1 cellular context compared by ENCODE assay signal in the genomic region with DNA sequence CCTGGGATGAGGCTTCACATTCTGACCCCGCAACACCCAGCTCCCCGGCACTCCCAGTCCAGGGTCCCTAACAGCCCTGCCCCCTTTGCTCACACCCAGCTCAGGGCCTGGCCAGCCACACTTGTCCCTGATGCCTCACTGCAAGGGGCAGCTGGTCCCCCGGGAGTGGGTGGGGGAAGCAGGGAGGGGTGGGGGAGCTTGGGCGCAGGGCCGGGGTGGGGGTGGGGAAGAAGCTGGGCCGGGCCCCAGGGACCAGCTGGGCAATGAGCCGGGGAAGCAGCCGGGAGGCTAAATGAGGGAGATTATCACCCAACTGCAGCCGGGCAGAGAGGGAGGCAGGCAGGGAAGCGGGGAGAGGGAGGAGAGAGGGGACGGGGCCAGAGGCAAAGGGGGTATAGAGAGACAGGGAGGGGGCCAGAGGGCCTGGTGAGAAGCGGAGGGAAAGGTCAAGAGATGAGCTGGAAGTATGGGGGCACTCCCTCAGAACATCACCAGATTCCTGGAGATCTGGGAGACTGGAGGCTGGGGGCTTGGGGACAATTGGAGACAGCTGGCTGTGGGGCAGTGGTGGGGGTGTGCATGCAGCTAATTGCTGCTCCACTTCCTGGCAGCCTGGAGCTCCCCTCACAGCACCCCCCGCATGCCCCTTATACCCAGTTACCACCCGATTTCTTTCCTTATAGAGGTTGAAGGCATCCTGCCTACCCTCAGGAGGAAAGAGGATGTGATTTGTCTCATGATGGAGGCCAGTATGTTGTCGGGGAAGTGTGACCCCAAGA.
TF ChIP-seq lines count a peak whose summit lies in the region.

No MANE protein-coding gene starts in this region.

TF ChIP-seq in GM23338, 12 proteins besides CTCF, POLR2A, EP300 and RAD21:
- TF ChIP-seq JUNB (IDR thresholded peaks at IDR 0.05; ENCODE audit: unreplicated experiment) = no peak
- TF ChIP-seq STAT1 (IDR thresholded peaks at IDR 0.05; ENCODE audit: unreplicated experiment) = no peak
- no peak for TF ChIP-seq ZNF331 (CRISPR knock-in tag; IDR thresholded peaks at IDR 0.05; ENCODE audit: low read depth)
- no peak for TF ChIP-seq NANOG (IDR thresholded peaks at IDR 0.05; ENCODE audit: borderline replicate concordance)
- no peak for TF ChIP-seq CREB1 (CRISPR knock-in tag; IDR thresholded peaks at IDR 0.05; ENCODE audit: low read depth)
- TF ChIP-seq, protein P1, sequence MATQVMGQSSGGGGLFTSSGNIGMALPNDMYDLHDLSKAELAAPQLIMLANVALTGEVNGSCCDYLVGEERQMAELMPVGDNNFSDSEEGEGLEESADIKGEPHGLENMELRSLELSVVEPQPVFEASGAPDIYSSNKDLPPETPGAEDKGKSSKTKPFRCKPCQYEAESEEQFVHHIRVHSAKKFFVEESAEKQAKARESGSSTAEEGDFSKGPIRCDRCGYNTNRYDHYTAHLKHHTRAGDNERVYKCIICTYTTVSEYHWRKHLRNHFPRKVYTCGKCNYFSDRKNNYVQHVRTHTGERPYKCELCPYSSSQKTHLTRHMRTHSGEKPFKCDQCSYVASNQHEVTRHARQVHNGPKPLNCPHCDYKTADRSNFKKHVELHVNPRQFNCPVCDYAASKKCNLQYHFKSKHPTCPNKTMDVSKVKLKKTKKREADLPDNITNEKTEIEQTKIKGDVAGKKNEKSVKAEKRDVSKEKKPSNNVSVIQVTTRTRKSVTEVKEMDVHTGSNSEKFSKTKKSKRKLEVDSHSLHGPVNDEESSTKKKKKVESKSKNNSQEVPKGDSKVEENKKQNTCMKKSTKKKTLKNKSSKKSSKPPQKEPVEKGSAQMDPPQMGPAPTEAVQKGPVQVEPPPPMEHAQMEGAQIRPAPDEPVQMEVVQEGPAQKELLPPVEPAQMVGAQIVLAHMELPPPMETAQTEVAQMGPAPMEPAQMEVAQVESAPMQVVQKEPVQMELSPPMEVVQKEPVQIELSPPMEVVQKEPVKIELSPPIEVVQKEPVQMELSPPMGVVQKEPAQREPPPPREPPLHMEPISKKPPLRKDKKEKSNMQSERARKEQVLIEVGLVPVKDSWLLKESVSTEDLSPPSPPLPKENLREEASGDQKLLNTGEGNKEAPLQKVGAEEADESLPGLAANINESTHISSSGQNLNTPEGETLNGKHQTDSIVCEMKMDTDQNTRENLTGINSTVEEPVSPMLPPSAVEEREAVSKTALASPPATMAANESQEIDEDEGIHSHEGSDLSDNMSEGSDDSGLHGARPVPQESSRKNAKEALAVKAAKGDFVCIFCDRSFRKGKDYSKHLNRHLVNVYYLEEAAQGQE (IDR thresholded peaks at IDR 0.05; ENCODE audit: unreplicated experiment) = no peak
- TF ChIP-seq, protein P2, sequence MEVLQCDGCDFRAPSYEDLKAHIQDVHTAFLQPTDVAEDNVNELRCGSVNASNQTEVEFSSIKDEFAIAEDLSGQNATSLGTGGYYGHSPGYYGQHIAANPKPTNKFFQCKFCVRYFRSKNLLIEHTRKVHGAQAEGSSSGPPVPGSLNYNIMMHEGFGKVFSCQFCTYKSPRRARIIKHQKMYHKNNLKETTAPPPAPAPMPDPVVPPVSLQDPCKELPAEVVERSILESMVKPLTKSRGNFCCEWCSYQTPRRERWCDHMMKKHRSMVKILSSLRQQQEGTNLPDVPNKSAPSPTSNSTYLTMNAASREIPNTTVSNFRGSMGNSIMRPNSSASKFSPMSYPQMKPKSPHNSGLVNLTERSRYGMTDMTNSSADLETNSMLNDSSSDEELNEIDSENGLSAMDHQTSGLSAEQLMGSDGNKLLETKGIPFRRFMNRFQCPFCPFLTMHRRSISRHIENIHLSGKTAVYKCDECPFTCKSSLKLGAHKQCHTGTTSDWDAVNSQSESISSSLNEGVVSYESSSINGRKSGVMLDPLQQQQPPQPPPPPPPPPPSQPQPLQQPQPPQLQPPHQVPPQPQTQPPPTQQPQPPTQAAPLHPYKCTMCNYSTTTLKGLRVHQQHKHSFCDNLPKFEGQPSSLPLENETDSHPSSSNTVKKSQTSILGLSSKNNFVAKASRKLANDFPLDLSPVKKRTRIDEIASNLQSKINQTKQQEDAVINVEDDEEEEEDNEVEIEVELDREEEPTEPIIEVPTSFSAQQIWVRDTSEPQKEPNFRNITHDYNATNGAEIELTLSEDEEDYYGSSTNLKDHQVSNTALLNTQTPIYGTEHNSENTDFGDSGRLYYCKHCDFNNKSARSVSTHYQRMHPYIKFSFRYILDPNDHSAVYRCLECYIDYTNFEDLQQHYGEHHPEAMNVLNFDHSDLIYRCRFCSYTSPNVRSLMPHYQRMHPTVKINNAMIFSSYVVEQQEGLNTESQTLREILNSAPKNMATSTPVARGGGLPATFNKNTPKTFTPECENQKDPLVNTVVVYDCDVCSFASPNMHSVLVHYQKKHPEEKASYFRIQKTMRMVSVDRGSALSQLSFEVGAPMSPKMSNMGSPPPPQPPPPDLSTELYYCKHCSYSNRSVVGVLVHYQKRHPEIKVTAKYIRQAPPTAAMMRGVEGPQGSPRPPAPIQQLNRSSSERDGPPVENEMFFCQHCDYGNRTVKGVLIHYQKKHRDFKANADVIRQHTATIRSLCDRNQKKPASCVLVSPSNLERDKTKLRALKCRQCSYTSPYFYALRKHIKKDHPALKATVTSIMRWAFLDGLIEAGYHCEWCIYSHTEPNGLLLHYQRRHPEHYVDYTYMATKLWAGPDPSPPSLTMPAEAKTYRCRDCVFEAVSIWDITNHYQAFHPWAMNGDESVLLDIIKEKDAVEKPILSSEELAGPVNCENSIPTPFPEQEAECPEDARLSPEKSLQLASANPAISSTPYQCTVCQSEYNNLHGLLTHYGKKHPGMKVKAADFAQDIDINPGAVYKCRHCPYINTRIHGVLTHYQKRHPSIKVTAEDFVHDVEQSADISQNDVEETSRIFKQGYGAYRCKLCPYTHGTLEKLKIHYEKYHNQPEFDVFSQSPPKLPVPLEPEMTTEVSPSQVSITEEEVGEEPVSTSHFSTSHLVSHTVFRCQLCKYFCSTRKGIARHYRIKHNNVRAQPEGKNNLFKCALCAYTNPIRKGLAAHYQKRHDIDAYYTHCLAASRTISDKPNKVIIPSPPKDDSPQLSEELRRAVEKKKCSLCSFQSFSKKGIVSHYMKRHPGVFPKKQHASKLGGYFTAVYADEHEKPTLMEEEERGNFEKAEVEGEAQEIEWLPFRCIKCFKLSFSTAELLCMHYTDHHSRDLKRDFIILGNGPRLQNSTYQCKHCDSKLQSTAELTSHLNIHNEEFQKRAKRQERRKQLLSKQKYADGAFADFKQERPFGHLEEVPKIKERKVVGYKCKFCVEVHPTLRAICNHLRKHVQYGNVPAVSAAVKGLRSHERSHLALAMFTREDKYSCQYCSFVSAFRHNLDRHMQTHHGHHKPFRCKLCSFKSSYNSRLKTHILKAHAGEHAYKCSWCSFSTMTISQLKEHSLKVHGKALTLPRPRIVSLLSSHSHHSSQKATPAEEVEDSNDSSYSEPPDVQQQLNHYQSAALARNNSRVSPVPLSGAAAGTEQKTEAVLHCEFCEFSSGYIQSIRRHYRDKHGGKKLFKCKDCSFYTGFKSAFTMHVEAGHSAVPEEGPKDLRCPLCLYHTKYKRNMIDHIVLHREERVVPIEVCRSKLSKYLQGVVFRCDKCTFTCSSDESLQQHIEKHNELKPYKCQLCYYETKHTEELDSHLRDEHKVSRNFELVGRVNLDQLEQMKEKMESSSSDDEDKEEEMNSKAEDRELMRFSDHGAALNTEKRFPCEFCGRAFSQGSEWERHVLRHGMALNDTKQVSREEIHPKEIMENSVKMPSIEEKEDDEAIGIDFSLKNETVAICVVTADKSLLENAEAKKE (CRISPR knock-in tag; IDR thresholded peaks at IDR 0.05) = no peak
- TF ChIP-seq POLR2AphosphoS5 (IDR thresholded peaks at IDR 0.05; ENCODE audit: low read depth) = no peak
- TF ChIP-seq, protein P3, sequence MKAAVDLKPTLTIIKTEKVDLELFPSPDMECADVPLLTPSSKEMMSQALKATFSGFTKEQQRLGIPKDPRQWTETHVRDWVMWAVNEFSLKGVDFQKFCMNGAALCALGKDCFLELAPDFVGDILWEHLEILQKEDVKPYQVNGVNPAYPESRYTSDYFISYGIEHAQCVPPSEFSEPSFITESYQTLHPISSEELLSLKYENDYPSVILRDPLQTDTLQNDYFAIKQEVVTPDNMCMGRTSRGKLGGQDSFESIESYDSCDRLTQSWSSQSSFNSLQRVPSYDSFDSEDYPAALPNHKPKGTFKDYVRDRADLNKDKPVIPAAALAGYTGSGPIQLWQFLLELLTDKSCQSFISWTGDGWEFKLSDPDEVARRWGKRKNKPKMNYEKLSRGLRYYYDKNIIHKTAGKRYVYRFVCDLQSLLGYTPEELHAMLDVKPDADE (IDR thresholded peaks at IDR 0.05) = no peak
- no peak for TF ChIP-seq EZH2phosphoT487 (IDR thresholded peaks at IDR 0.05; ENCODE audit: unreplicated experiment)
- no peak for TF ChIP-seq EZH2 (IDR thresholded peaks at IDR 0.05; ENCODE audit: low read depth, unreplicated experiment)
- TF ChIP-seq ZNF114 (CRISPR knock-in tag; IDR thresholded peaks at IDR 0.05) = no peak
